In genomic region chr7:152463714-152464311, GRCh38 we compare ENCODE assay signal across 8 cellular contexts. TPM values are rescaled to one million over a fixed set of nuclear protein-coding genes. Genes with fewer than 3 reads are reported as not detected.
DNase-seq lines count a peak whose midpoint lies in the region; ATAC-seq, FAIRE-seq and TF ChIP-seq lines count a peak whose summit lies in the region.

No MANE protein-coding gene starts in this region.

- POLR2A ChIA-PET in AG04450 (lab: Yijun Ruan, JAX): interaction anchor here (1.0 to 2.0 kb wide), 2 partner anchors 27 to 29 kb away, joined by 5 to 12 read pairs; no protein-coding TSS in a partner anchor

- H3K36me3 ChIP-seq in bronchial epithelial cell (ENCODE audit: control insufficient read depth, insufficient read depth, low read length) (no peaks in the 10 kb centered on the region), smooth muscle cell (ENCODE audit: low read depth) (no peaks in the 10 kb centered on the region)

- H3K27me3 ChIP-seq in AG04450 (ENCODE audit: control insufficient read depth, insufficient read depth, low read length) (no peaks in the 10 kb centered on the region), bronchial epithelial cell (ENCODE audit: control insufficient read depth, insufficient read depth, low read length) (no peaks in the 10 kb centered on the region), smooth muscle cell (ENCODE audit: low read depth) (no peaks in the 10 kb centered on the region)

- H3K4me2 ChIP-seq in smooth muscle cell: peak overlapping the region; percentile 88

- no peak for TF ChIP-seq CTCF in AG04450 (IDR thresholded peaks at IDR 0.05; ENCODE audit: low read depth, low read length)
- TF ChIP-seq CTCF in WI38 (IDR thresholded peaks at IDR 0.05; ENCODE audit: low read depth, low read length): no peak
- TF ChIP-seq CTCF in bronchial epithelial cell (IDR thresholded peaks at IDR 0.05; ENCODE audit: insufficient read depth, low read length, severe bottlenecking): no peak
- no peak for TF ChIP-seq CTCF in smooth muscle cell (IDR thresholded peaks at IDR 0.05; ENCODE audit: borderline replicate concordance, insufficient read depth, poor library complexity, severe bottlenecking)

- 0% methylated on average over 27 of the region's 70 CpGs for WGBS in smooth muscle cell (ENCODE audit: low lambda C conversion rate)

- ATAC-seq in GM18907 (IDR thresholded peaks at IDR 0.05; ENCODE audit: unreplicated experiment) (peak; percentile 89), HG03139 (IDR thresholded peaks at IDR 0.05; ENCODE audit: unreplicated experiment) (peak; percentile 91)

- peaks cover 14% of the 10 kb centered on the region for H3F3A ChIP-seq in smooth muscle cell (ENCODE audit: low read depth)

- H3K4me3 ChIP-seq in AG04450 (ENCODE audit: low read depth, low read length) (peak overlapping the region; percentile 80), WI38 (ENCODE audit: low read depth, low read length) (peak overlapping the region; percentile 80), bronchial epithelial cell (ENCODE audit: low read depth, low read length) (peak overlapping the region; percentile 82), smooth muscle cell (peak overlapping the region; percentile 96)

- peak overlapping the region; percentile 92 for H2AFZ ChIP-seq in smooth muscle cell (ENCODE audit: low read depth)

- CTCF ChIA-PET in AG04450 (lab: Charles Lee): no interaction called here

- no peaks in the 10 kb centered on the region for H4K20me1 ChIP-seq in smooth muscle cell (ENCODE audit: low read depth)

- H3K27ac ChIP-seq in AG04450 (ENCODE audit: low read depth, low read length) (peak overlapping the region; percentile 85), smooth muscle cell (ENCODE audit: low read depth) (peak overlapping the region; percentile 91)

- H3K79me2 ChIP-seq in smooth muscle cell (ENCODE audit: low read depth): no peaks in the 10 kb centered on the region

- no peak for FAIRE-seq in bronchial epithelial cell (lab: Jason Lieb, UNC)

- H3K4me1 ChIP-seq in smooth muscle cell (ENCODE audit: low read depth): peaks cover 24% of the 10 kb centered on the region

- DNase-seq in AG04450 (ENCODE audit: low read depth, low spot score): peak; percentile 97
- DNase-seq in NCI-H2196 treated with DMSO at 0.1 percent for 48 hours (lab: John Stamatoyannopoulos, UW; ENCODE audit: unreplicated experiment): peak; percentile 81
- peak; percentile 89 for DNase-seq in bronchial epithelial cell (ENCODE audit: low read depth)
- DNase-seq in iPS-NIHi7 (ENCODE audit: extremely low spot score): peak; percentile 99
- peak; percentile 98 for DNase-seq in smooth muscle cell (lab: John Stamatoyannopoulos, UW; ENCODE audit: unreplicated experiment)

- H3K9ac ChIP-seq in smooth muscle cell (ENCODE audit: low read depth): peak overlapping the region; percentile 86

- H3K9me3 ChIP-seq in AG04450 (ENCODE audit: control insufficient read depth, insufficient read depth, low read length) (no peaks in the 10 kb centered on the region; the same call in 1 of the 2 replicates), smooth muscle cell (replicated peaks; ENCODE audit: low read depth) (no peaks in the 10 kb centered on the region)

RNA-seq across cellular contexts. Expression of gene KMT2C, which starts 28.0 kb away (rescaled TPM):
- polyA plus RNA-seq in AG04450 (2011; rRNA removed) (14.5 and 16.7 TPM in 2 replicates), smooth muscle cell (10.1 and 16.4 TPM in 2 replicates)
- 66.9 and 78.8 TPM in 2 replicates for polyA minus RNA-seq in AG04450 (2011; rRNA and poly(A)+ RNA removed)
- total RNA-seq in bronchial epithelial cell (21.1 and 32.1 TPM in 2 replicates), smooth muscle cell (28.3 and 36.7 TPM in 2 replicates)

Comparison
In these comparisons a context has a peak if more than half of its experiments do, and no peak if none do; other contexts are left out.
1. Peak in every context shown above with its lines: DNase-seq, ATAC-seq, H3K4me3 ChIP-seq and H3K27ac ChIP-seq.